In genomic region chr3:63969866-63970265, GRCh38 we compare ENCODE assay signal across 15 cellular contexts. TPM values are rescaled to one million over a fixed set of nuclear protein-coding genes. Genes with fewer than 3 reads are reported as not detected.
DNase-seq lines count a peak whose midpoint lies in the region; ATAC-seq and TF ChIP-seq lines count a peak whose summit lies in the region.
"Had no signal": no experiment of that assay in that cellular context is flagged by ENCODE, and none has a peak within 500 bp of the region (broad histone marks: within the 10 kb centered on the region; RNA-seq: fewer than 3 reads in every experiment).

No MANE protein-coding gene starts in this region.

- intact Hi-C loops in CD4-positive, alpha-beta T cell (cut with DNase I, micrococcal nuclease): loop anchor here (2.0 to 5.0 kb wide), 2 partner anchors 57 to 108 kb away; partner anchors contain the start of genes ATXN7 (in 1 of the 2), SCAANT1 (in 1 of the 2) and THOC7 (in 1 of the 2)
- intact Hi-C loops in natural killer cell (cut with micrococcal nuclease): loop anchor here (1.0 to 5.0 kb wide), 3 partner anchors 8 to 58 kb away; partner anchors contain the start of gene SCAANT1

- no peaks in the 10 kb centered on the region for H3K27me3 Mint-ChIP-seq in CD4-positive, alpha-beta T cell
- H3K27me3 Mint-ChIP-seq in natural killer cell (ENCODE audit: low read depth in 2 of 2): no peaks in the 10 kb centered on the region

- H3K36me3 Mint-ChIP-seq in CD4-positive, alpha-beta T cell (ENCODE audit: low read depth): peaks cover 66% of the 10 kb centered on the region
- peaks cover 7% of the 10 kb centered on the region for H3K36me3 Mint-ChIP-seq in natural killer cell

- TF ChIP-seq CTCF in CD4-positive, alpha-beta T cell (IDR thresholded peaks at IDR 0.05): no peak
- no peak for TF ChIP-seq CTCF in natural killer cell (IDR thresholded peaks at IDR 0.05)

- H3K27ac ChIP-seq in CD4-positive, alpha-beta T cell (ENCODE audit: low read depth, low read length): peak overlapping the region; percentile 85
- peak overlapping the region; percentile 88 for H3K27ac ChIP-seq in KOPT-K1 (ENCODE audit: low read depth, low read length, poor library complexity, severe bottlenecking)
- H3K27ac ChIP-seq in ectodermal cell (ENCODE audit: insufficient read depth, low read depth, low read length, poor library complexity, severe bottlenecking): peak overlapping the region; percentile 95

- H3K9me3 ChIP-seq in CD4-positive, alpha-beta T cell (ENCODE audit: control insufficient read depth, low read length): no peaks in the 10 kb centered on the region
- no peaks in the 10 kb centered on the region for H3K9me3 ChIP-seq in KOPT-K1 (ENCODE audit: insufficient read depth, low read length, poor library complexity, severe bottlenecking)
- H3K9me3 ChIP-seq in ectodermal cell (ENCODE audit: control insufficient read depth, low read length): no peaks in the 10 kb centered on the region
- H3K9me3 ChIP-seq: BE2C, MG63 had no signal

- no peaks in the 10 kb centered on the region for H3K27me3 ChIP-seq in CD4-positive, alpha-beta T cell (ENCODE audit: control insufficient read depth, insufficient read depth, low read length)
- no peaks in the 10 kb centered on the region for H3K27me3 ChIP-seq in ectodermal cell (ENCODE audit: control insufficient read depth, insufficient read depth, low read length, poor library complexity, severe bottlenecking)
- H3K27me3 ChIP-seq: BE2C, MG63 had no signal

- H3K4me1 ChIP-seq in ectodermal cell (ENCODE audit: control insufficient read depth, insufficient read depth, low read length): peaks cover 91% of the 10 kb centered on the region

- no peaks in the 10 kb centered on the region for H3K9me3 Mint-ChIP-seq in CD4-positive, alpha-beta T cell
- no peaks in the 10 kb centered on the region for H3K9me3 Mint-ChIP-seq in natural killer cell

- DNase-seq in CD4-positive, alpha-beta T cell: no peak
- DNase-seq in natural killer cell (no peak), cortex of kidney (lab: John Stamatoyannopoulos, UW) (no peak), amniotic stem cell (lab: John Stamatoyannopoulos, UW) (no peak)
- DNase-seq: BE2C, MG63, SHP77 had no signal

- 54 to 56% methylated on average over 2 of the region's 2 CpGs for WGBS in ectodermal cell, 2 experiments

- peak overlapping the region; percentile 95 for H3K4me3 Mint-ChIP-seq in CD4-positive, alpha-beta T cell
- peak overlapping the region; percentile 99 for H3K4me3 Mint-ChIP-seq in natural killer cell

- peaks cover 77% of the 10 kb centered on the region for H3K4me1 Mint-ChIP-seq in CD4-positive, alpha-beta T cell (ENCODE audit: low read depth)
- peaks cover 82 to 84% of the 10 kb centered on the region in 2 donors for H3K4me1 Mint-ChIP-seq in natural killer cell

- H3K4me3 ChIP-seq in ectodermal cell (ENCODE audit: insufficient read depth, low read depth, low read length): peak overlapping the region; percentile 13
- H3K4me3 ChIP-seq: MG63 had no signal

- peak overlapping the region; percentile 94 for H3K27ac Mint-ChIP-seq in CD4-positive, alpha-beta T cell
- H3K27ac Mint-ChIP-seq in natural killer cell: peak overlapping the region; percentile 95 to 99

- CTCF ChIA-PET in CD4-positive, alpha-beta T cell (lab: Charles Lee): interaction anchor here (1.0 to 13.2 kb wide), 2 partner anchors 10 to 54 kb away, joined by 5 to 168 read pairs; no protein-coding TSS in a partner anchor

- POLR2A ChIA-PET in CD4-positive, alpha-beta T cell (lab: Charles Lee): interaction anchor here (11.2 kb wide), 1 partner anchor 10 kb away, joined by 270 read pairs; no protein-coding TSS in a partner anchor

- no peak for ATAC-seq in CD4-positive, alpha-beta T cell (ENCODE audit: poor library complexity)
- ATAC-seq in natural killer cell (peak; percentile 56 to 72 (median 70)), GM21360 (IDR thresholded peaks at IDR 0.05; ENCODE audit: unreplicated experiment) (no peak), HG02610 (IDR thresholded peaks at IDR 0.05; ENCODE audit: unreplicated experiment) (no peak)

- H3K36me3 ChIP-seq in KOPT-K1 (ENCODE audit: insufficient read depth, low read length): peaks cover 17% of the 10 kb centered on the region
- no peaks in the 10 kb centered on the region for H3K36me3 ChIP-seq in ectodermal cell (ENCODE audit: control insufficient read depth, insufficient read depth, low read length)
- H3K36me3 ChIP-seq: BE2C, MG63 had no signal

RNA-seq across cellular contexts. Expression of gene PSMD6, which starts 53.4 kb away (rescaled TPM):
- 100 to 1,000 TPM; 119 to 126 TPM for total RNA-seq in CD4-positive, alpha-beta T cell
- 108 TPM for polyA plus RNA-seq in ectodermal cell (2013, experiment 1 of 4)
- polyA plus RNA-seq in ectodermal cell (2013, experiment 2 of 4): 107 TPM
- 93.8 TPM for polyA plus RNA-seq in ectodermal cell (2013, experiment 3 of 4)
- polyA plus RNA-seq in ectodermal cell (2013, experiment 4 of 4): 112 TPM
- total RNA-seq in natural killer cell: 100 to 1,000 TPM in 2 of 3 donors, 10 to 100 TPM in 1; 84.4 to 105 (median 102) TPM

RNA-seq across cellular contexts. Expression of gene SCAANT1, which starts 57.7 kb away (rescaled TPM):
- 1 to 10 TPM; 1.4 to 2.1 TPM for total RNA-seq in CD4-positive, alpha-beta T cell
- not detected for polyA plus RNA-seq in ectodermal cell (2013, experiment 1 of 4)
- not detected for polyA plus RNA-seq in ectodermal cell (2013, experiment 2 of 4)
- not detected for polyA plus RNA-seq in ectodermal cell (2013, experiment 3 of 4)
- not detected for polyA plus RNA-seq in ectodermal cell (2013, experiment 4 of 4)
- 1 to 10 TPM in 2 of 3 donors, not detected in 1; 3.6 to 8.0 TPM for total RNA-seq in natural killer cell
- total RNA-seq: H4, liver, skeletal muscle tissue had no signal
- polyA plus RNA-seq: fibroblast of lung, liver had no signal

Comparison
In these comparisons a context has a peak if more than half of its experiments do, and no peak if none do; other contexts are left out.
1. ATAC-seq: peak in natural killer cell (3 of 3); none in CD4-positive, alpha-beta T cell (single experiment), GM21360 (single experiment) and HG02610 (single experiment).
2. Peak in every context shown above with its lines, with median percentiles within 50 percentile points of each other: H3K27ac ChIP-seq.